27 cellular contexts compared by ENCODE assay signal in the genomic region with DNA sequence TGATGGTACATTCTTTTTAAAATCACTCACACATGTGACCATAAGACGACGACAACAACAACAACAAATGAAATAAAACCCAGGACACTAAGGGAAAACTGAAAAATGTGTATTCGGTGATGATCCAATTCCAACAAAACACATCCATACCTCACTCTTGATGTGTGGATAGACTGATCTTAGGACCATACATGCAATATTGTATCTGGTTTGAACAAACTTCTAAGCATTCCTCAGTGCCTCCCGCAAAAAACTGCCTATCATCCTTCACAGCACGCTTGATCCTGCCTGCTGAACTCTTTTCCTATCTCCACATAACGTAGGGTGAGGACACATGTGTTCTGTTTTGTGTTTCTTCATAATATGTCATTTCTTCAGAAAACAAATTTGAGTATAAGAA.
"Had no signal": no experiment of that assay in that cellular context is flagged by ENCODE, and none has a peak within 500 bp of the region (broad histone marks: within the 10 kb centered on the region; RNA-seq: fewer than 3 reads in every experiment).

No MANE protein-coding gene starts in this region.

- H3K27me3 ChIP-seq: right lobe of liver, upper lobe of right lung had no signal

- H3K36me3 Mint-ChIP-seq: activated naive CD8-positive, alpha-beta T cell; brain; immature natural killer cell; natural killer cell treated with Interleukin-12 subunit alpha and Interleukin-12 subunit beta and Interleukin-15 and Interleukin-18, amount 100 ng/mL, for 72 hours; stimulated activated effector memory CD8-positive, alpha-beta T cell treated with anti-CD3 and anti-CD28 coated beads, Interleukin-12 subunit alpha, Interleukin-12 subunit beta, amount 100 ng/mL, for 72 hours; T-cell had no signal

- H3K4me1 Mint-ChIP-seq: immature natural killer cell; stimulated activated effector memory CD8-positive, alpha-beta T cell treated with anti-CD3 and anti-CD28 coated beads, Interleukin-12 subunit alpha, Interleukin-12 subunit beta, amount 100 ng/mL, for 72 hours had no signal

- H3K4me3 ChIP-seq: right lobe of liver, upper lobe of right lung had no signal

- ATAC-seq: activated T-cell treated with anti-CD3 and anti-CD28 coated beads, Interleukin-2, amount 50 U/mL, for 72 hours; esophagus mucosa; left colon; natural killer cell treated with Interleukin-12 subunit alpha and Interleukin-12 subunit beta and Interleukin-15 and Interleukin-18, amount 100 ng/mL, for 72 hours; right lobe of liver; stimulated activated effector memory CD8-positive, alpha-beta T cell treated with anti-CD3 and anti-CD28 coated beads, Interleukin-12 subunit alpha, Interleukin-12 subunit beta, amount 100 ng/mL, for 72 hours; T-cell; upper lobe of right lung had no signal

- H3K4me1 ChIP-seq: right lobe of liver, upper lobe of right lung had no signal

- DNase-seq: activated CD4-positive, alpha-beta T cell treated with anti-CD3 and anti-CD28 coated beads for 4 hours; activated CD4-positive, alpha-beta T cell treated with anti-CD3 and anti-CD28 coated beads, Interleukin-2, amount 50 U/mL, for 4 hours; activated CD4-positive, CD25-positive, alpha-beta regulatory T cell; activated effector memory CD4-positive, alpha-beta T cell treated with Interleukin-2 at 50 U/mL for 16 hours; activated naive CD4-positive, alpha-beta T cell treated with Interleukin-2 at 50 U/mL for 16 hours; activated T-cell treated with anti-CD3 and anti-CD28 coated beads for 4 hours; activated T-cell treated with anti-CD3 and anti-CD28 coated beads, Interleukin-2, amount 50 U/mL, for 72 hours; aorta; central memory CD4-positive, alpha-beta T cell; foreskin fibroblast; head of caudate nucleus; hippocampal formation; immature natural killer cell; kidney; left colon; right lobe of liver; stimulated activated CD4-positive, alpha-beta T cell treated with anti-CD3 and anti-CD28 coated beads, Interleukin-12 subunit alpha, Interleukin-12 subunit beta, amount 100 ng/mL, for 4 hours; stimulated activated CD4-positive, alpha-beta T cell treated with anti-CD3 and anti-CD28 coated beads, Interleukin-4, amount 100 ng/mL, for 24 hours; T-cell; upper lobe of right lung had no signal

- H3K9me3 Mint-ChIP-seq: activated T-cell treated with anti-CD3 and anti-CD28 coated beads, Interleukin-2, amount 50 U/mL, for 72 hours; brain; natural killer cell treated with Interleukin-12 subunit alpha and Interleukin-12 subunit beta and Interleukin-15 and Interleukin-18, amount 100 ng/mL, for 72 hours; stimulated activated effector memory CD8-positive, alpha-beta T cell treated with anti-CD3 and anti-CD28 coated beads, Interleukin-12 subunit alpha, Interleukin-12 subunit beta, amount 100 ng/mL, for 72 hours; stimulated activated naive CD8-positive, alpha-beta T cell treated with anti-CD3 and anti-CD28 coated beads, Interleukin-15, Interleukin-2, amounts not matched to agents 100 ng/mL and 50 ng/mL, for 24 hours; T-cell; T-helper 2 cell treated with Interferon-gamma antibody and Interleukin-4, amounts not matched to agents 5 μg/mL and 100 μg/mL, for 36 hours had no signal

- H3K9me3 ChIP-seq: right lobe of liver, upper lobe of right lung had no signal

- H3K27ac Mint-ChIP-seq: activated naive CD8-positive, alpha-beta T cell; activated T-cell treated with anti-CD3 and anti-CD28 coated beads, Interleukin-2, amount 50 U/mL, for 72 hours; immature natural killer cell; natural killer cell treated with Interleukin-12 subunit alpha and Interleukin-12 subunit beta and Interleukin-15 and Interleukin-18, amount 100 ng/mL, for 72 hours; stimulated activated effector memory CD8-positive, alpha-beta T cell treated with anti-CD3 and anti-CD28 coated beads, Interleukin-12 subunit alpha, Interleukin-12 subunit beta, amount 100 ng/mL, for 72 hours; stimulated activated naive CD8-positive, alpha-beta T cell treated with anti-CD3 and anti-CD28 coated beads, Interleukin-15, Interleukin-2, amounts not matched to agents 100 ng/mL and 50 ng/mL, for 24 hours; T-cell; T-helper 2 cell treated with Interferon-gamma antibody and Interleukin-4, amounts not matched to agents 5 μg/mL and 100 μg/mL, for 36 hours had no signal

- H3K36me3 ChIP-seq: right lobe of liver, upper lobe of right lung had no signal

- H3K27ac ChIP-seq: right lobe of liver, upper lobe of right lung had no signal

- H3K4me3 Mint-ChIP-seq: activated naive CD8-positive, alpha-beta T cell; activated T-cell treated with anti-CD3 and anti-CD28 coated beads, Interleukin-2, amount 50 U/mL, for 72 hours; brain; immature natural killer cell; natural killer cell treated with Interleukin-12 subunit alpha and Interleukin-12 subunit beta and Interleukin-15 and Interleukin-18, amount 100 ng/mL, for 72 hours; stimulated activated effector memory CD8-positive, alpha-beta T cell treated with anti-CD3 and anti-CD28 coated beads, Interleukin-12 subunit alpha, Interleukin-12 subunit beta, amount 100 ng/mL, for 72 hours; stimulated activated naive CD8-positive, alpha-beta T cell treated with anti-CD3 and anti-CD28 coated beads, Interleukin-15, Interleukin-2, amounts not matched to agents 100 ng/mL and 50 ng/mL, for 24 hours; T-cell; T-helper 2 cell treated with Interferon-gamma antibody and Interleukin-4, amounts not matched to agents 5 μg/mL and 100 μg/mL, for 36 hours had no signal
